ENCODE assay signal across 15 cellular contexts in the genomic region with DNA sequence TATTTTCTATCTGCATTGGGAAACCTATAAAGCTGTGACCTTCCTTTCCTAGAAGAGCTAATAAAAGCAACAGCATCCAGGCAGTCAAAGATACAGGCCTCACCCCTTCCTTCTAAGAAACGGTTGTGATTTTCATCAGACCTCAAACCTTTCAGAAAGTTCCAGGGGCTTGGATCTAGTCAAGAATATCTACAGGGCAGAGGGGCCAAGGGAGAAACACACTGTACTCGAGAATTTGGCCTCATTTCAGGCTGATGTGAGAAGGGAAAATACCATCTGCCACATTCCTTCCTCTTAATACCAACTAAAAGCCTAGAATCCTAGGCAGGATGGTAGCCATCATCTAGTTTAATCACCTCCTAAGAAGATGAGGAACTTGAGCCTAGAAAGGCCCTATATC. TPM values are rescaled to one million over a fixed set of nuclear protein-coding genes. Genes with fewer than 3 reads are reported as not detected.
DNase-seq lines count a peak whose midpoint lies in the region; ATAC-seq and TF ChIP-seq lines count a peak whose summit lies in the region.
"Had no signal": no experiment of that assay in that cellular context is flagged by ENCODE, and none has a peak within 500 bp of the region (broad histone marks: within the 10 kb centered on the region; RNA-seq: fewer than 3 reads in every experiment).

No MANE protein-coding gene starts in this region.

- no CpG with 5 or more reads among the region's 2 CpGs for WGBS in trophoblast cell (ENCODE audit: extremely low coverage, insufficient coverage, insufficient read length)

- H3K9ac ChIP-seq in KMS-11 = peak overlapping the region; percentile 15; the same call in 1 of the 2 replicates
- no peak overlapping the region for H3K9ac ChIP-seq in trophoblast cell (ENCODE audit: low read length)
- H3K9ac ChIP-seq: GM23248 had no signal

- no peak overlapping the region for H3K23ac ChIP-seq in trophoblast cell (ENCODE audit: low read length)

- H3K9me3 ChIP-seq in trophoblast cell (ENCODE audit: insufficient read depth, low read depth, low read length) = no peaks in the 10 kb centered on the region
- H3K9me3 ChIP-seq: right atrium auricular region had no signal

- no peak overlapping the region for H4K91ac ChIP-seq in trophoblast cell (ENCODE audit: low read depth, low read length)

- H3K27ac ChIP-seq in KMS-11 (peak overlapping the region; percentile 66), trophoblast cell (ENCODE audit: low read depth, low read length) (no peak overlapping the region)
- H3K27ac ChIP-seq: C4-2B, GM23248, right atrium auricular region had no signal

- no peak overlapping the region for H3K14ac ChIP-seq in trophoblast cell (ENCODE audit: low read length)

- no peak overlapping the region for H2BK12ac ChIP-seq in trophoblast cell (ENCODE audit: low read length)

- no peaks in the 10 kb centered on the region for H3K36me3 Mint-ChIP-seq in central memory CD8-positive, alpha-beta T cell (ENCODE audit: insufficient read depth)
- no peaks in the 10 kb centered on the region for H3K36me3 Mint-ChIP-seq in glutamatergic neuron (ENCODE audit: unreplicated experiment)
- H3K36me3 Mint-ChIP-seq: natural killer cell treated with Interleukin-12 subunit alpha and Interleukin-12 subunit beta and Interleukin-15 and Interleukin-18, amount 100 ng/mL, for 72 hours had no signal

- H3K4me3 ChIP-seq in KMS-11 (IDR thresholded peaks at IDR 0.05; ENCODE audit: insufficient read depth, low read depth, low read length) (peak overlapping the region; percentile 67), trophoblast cell (ENCODE audit: low read depth, low read length) (no peak overlapping the region)
- H3K4me3 ChIP-seq: GM23248, right atrium auricular region had no signal

- H3K4me2 ChIP-seq in KMS-11 (peak overlapping the region; percentile 73), trophoblast cell (ENCODE audit: low read length) (no peak overlapping the region)

- H3K4me3 Mint-ChIP-seq in central memory CD8-positive, alpha-beta T cell = no peak overlapping the region
- no peak overlapping the region for H3K4me3 Mint-ChIP-seq in glutamatergic neuron (ENCODE audit: unreplicated experiment)
- H3K4me3 Mint-ChIP-seq: activated T-cell treated with anti-CD3 and anti-CD28 coated beads, Interleukin-2, amount 50 U/mL, for 4 hours; natural killer cell treated with Interleukin-12 subunit alpha and Interleukin-12 subunit beta and Interleukin-15 and Interleukin-18, amount 100 ng/mL, for 72 hours had no signal

- H4K8ac ChIP-seq in trophoblast cell (ENCODE audit: low read depth, low read length) = no peak overlapping the region

- H3K36me3 ChIP-seq in KMS-11 (ENCODE audit: insufficient read depth) (no peaks in the 10 kb centered on the region), trophoblast cell (ENCODE audit: control insufficient read depth in 1 of 2, insufficient read depth in 2 of 2, low read length in 2 of 2) (no peaks in the 10 kb centered on the region)
- H3K36me3 ChIP-seq: right atrium auricular region had no signal

- H3K27me3 ChIP-seq in KMS-11 (ENCODE audit: insufficient read depth, low read depth) = no peaks in the 10 kb centered on the region
- H3K27me3 ChIP-seq in trophoblast cell (ENCODE audit: insufficient read depth, low read length) = no peaks in the 10 kb centered on the region
- H3K27me3 ChIP-seq: right atrium auricular region had no signal

- no peak overlapping the region for H2AFZ ChIP-seq in KMS-11 (ENCODE audit: low read depth)
- no peak overlapping the region for H2AFZ ChIP-seq in trophoblast cell (ENCODE audit: insufficient read depth, low read length, poor library complexity)
- H2AFZ ChIP-seq: GM23248 had no signal

- H3K79me1 ChIP-seq in trophoblast cell (ENCODE audit: low read length) = peaks cover 6% of the 10 kb centered on the region

- peaks cover 18% of the 10 kb centered on the region for H3K4me1 Mint-ChIP-seq in central memory CD8-positive, alpha-beta T cell
- no peaks in the 10 kb centered on the region for H3K4me1 Mint-ChIP-seq in glutamatergic neuron (ENCODE audit: low read depth, unreplicated experiment)

- no peak overlapping the region for H4K12ac ChIP-seq in trophoblast cell (ENCODE audit: low read depth, low read length)

- DNase-seq in G401 (ENCODE audit: low spot score) (peak; percentile 70), trophoblast cell (no peak), glutamatergic neuron (no peak)
- no peak for DNase-seq in central memory CD8-positive, alpha-beta T cell (ENCODE audit: low spot score in 2 of 2)
- DNase-seq: activated T-cell treated with anti-CD3 and anti-CD28 coated beads, Interleukin-2, amount 50 U/mL, for 4 hours; GM23248; left colon; SIG-M5; substantia nigra had no signal

- peak overlapping the region; percentile 7 for H3K27ac Mint-ChIP-seq in central memory CD8-positive, alpha-beta T cell (ENCODE audit: low read depth)
- H3K27ac Mint-ChIP-seq in glutamatergic neuron (ENCODE audit: unreplicated experiment) = no peak overlapping the region

- no peak overlapping the region for H2AK5ac ChIP-seq in trophoblast cell (ENCODE audit: low read length)

- H3K4me1 ChIP-seq in KMS-11 (ENCODE audit: low read depth, poor library complexity, severe bottlenecking) = peaks cover 48% of the 10 kb centered on the region
- peaks cover 4 to 7% of the 10 kb centered on the region in 2 experiments for H3K4me1 ChIP-seq in trophoblast cell (ENCODE audit: control insufficient read depth in 1 of 2, insufficient read depth in 2 of 2, low read length in 2 of 2)

- H3K79me2 ChIP-seq in KMS-11 (ENCODE audit: insufficient read depth, low read depth) (no peaks in the 10 kb centered on the region), trophoblast cell (ENCODE audit: control insufficient read depth, insufficient read depth, low read length, poor library complexity) (no peaks in the 10 kb centered on the region)

- peak; percentile 5 for ATAC-seq in GM19452 (IDR thresholded peaks at IDR 0.05; ENCODE audit: unreplicated experiment)
- ATAC-seq in central memory CD8-positive, alpha-beta T cell (replicated peaks; ENCODE audit: extremely low read depth, poor library complexity, severe bottlenecking) = no peak
- ATAC-seq in HG03135 (IDR thresholded peaks at IDR 0.05; ENCODE audit: unreplicated experiment) = no peak
- ATAC-seq: left colon; natural killer cell treated with Interleukin-12 subunit alpha and Interleukin-12 subunit beta and Interleukin-15 and Interleukin-18, amount 100 ng/mL, for 72 hours had no signal

- H3K4ac ChIP-seq in trophoblast cell (ENCODE audit: low read depth, low read length) = no peak overlapping the region

- no peak for TF ChIP-seq CTCF in KMS-11 (conservative IDR thresholded peaks at IDR 0.05; ENCODE audit: low read depth, low read length)
- TF ChIP-seq CTCF in glutamatergic neuron (IDR thresholded peaks at IDR 0.05; ENCODE audit: partially characterized antibody, unreplicated experiment) = no peak

- no peaks in the 10 kb centered on the region for H4K20me1 ChIP-seq in KMS-11 (ENCODE audit: insufficient read depth)

- no peak overlapping the region for H3K18ac ChIP-seq in trophoblast cell (ENCODE audit: low read length)

- H2BK5ac ChIP-seq in trophoblast cell (ENCODE audit: low read depth, low read length, poor library complexity) = no peak overlapping the region

- in situ Hi-C loops in G401 (cut with HindIII; ENCODE audit: low sequenced_read_pairs) = no loop called here

- no peaks in the 10 kb centered on the region for H3K27me3 Mint-ChIP-seq in central memory CD8-positive, alpha-beta T cell
- no peaks in the 10 kb centered on the region for H3K27me3 Mint-ChIP-seq in glutamatergic neuron (ENCODE audit: unreplicated experiment)
- H3K27me3 Mint-ChIP-seq: natural killer cell treated with Interleukin-12 subunit alpha and Interleukin-12 subunit beta and Interleukin-15 and Interleukin-18, amount 100 ng/mL, for 72 hours had no signal

- no peak overlapping the region for H2BK120ac ChIP-seq in trophoblast cell (ENCODE audit: insufficient read depth, low read length, poor library complexity)

- no peaks in the 10 kb centered on the region for H3K9me3 Mint-ChIP-seq in central memory CD8-positive, alpha-beta T cell
- H3K9me3 Mint-ChIP-seq in glutamatergic neuron (ENCODE audit: unreplicated experiment) = no peaks in the 10 kb centered on the region
- H3K9me3 Mint-ChIP-seq: activated T-cell treated with anti-CD3 and anti-CD28 coated beads, Interleukin-2, amount 50 U/mL, for 4 hours; natural killer cell treated with Interleukin-12 subunit alpha and Interleukin-12 subunit beta and Interleukin-15 and Interleukin-18, amount 100 ng/mL, for 72 hours had no signal

RNA-seq across cellular contexts. Expression of gene BCL6, which starts 24.5 kb away (rescaled TPM):
- 0.18 and 1.3 TPM in 2 replicates for total RNA-seq in G401 (2014; rRNA removed; shearing (Covaris generic))
- polyA plus RNA-seq in trophoblast cell (2013) = 17.5 and 18.7 TPM in 2 replicates
- total RNA-seq in glutamatergic neuron (ENCODE audit: unreplicated experiment) = 2.5 TPM
